In genomic region chr17:44188757-44189403, GRCh38 we compare ENCODE assay signal across 2 cellular contexts.
TF ChIP-seq lines count a peak whose summit lies in the region.

No MANE protein-coding gene starts in this region.

TF ChIP-seq in K562, 482 proteins besides CTCF, POLR2A, EP300 and RAD21:
- no peak for TF ChIP-seq HNRNPH1 (optimal IDR thresholded peaks at IDR 0.05; ENCODE audit: low read depth, low read length)
- TF ChIP-seq PRDM10 (IDR thresholded peaks at IDR 0.05; ENCODE audit: partially characterized antibody) = peak; percentile 53
- no peak for TF ChIP-seq GATAD2B (IDR thresholded peaks at IDR 0.05; ENCODE audit: borderline replicate concordance)
- TF ChIP-seq RBFOX2 (IDR thresholded peaks at IDR 0.05; ENCODE audit: low read depth, low read length) = 0 out of 2 replicates have a peak, but pooled peaks have one; percentile 47
- TF ChIP-seq ZNF121 (CRISPR knock-in tag; conservative IDR thresholded peaks at IDR 0.05) = no peak

TF ChIP-seq in neural cell, 6 proteins besides CTCF, POLR2A, EP300 and RAD21:
- TF ChIP-seq POLR2AphosphoS5 (IDR thresholded peaks at IDR 0.05) (no peak), REST (IDR thresholded peaks at IDR 0.05; ENCODE audit: borderline replicate concordance) (no peak), SMC3 (conservative IDR thresholded peaks at IDR 0.05; ENCODE audit: poor library complexity) (no peak), TAF1 (IDR thresholded peaks at IDR 0.05; ENCODE audit: low read depth) (no peak), MXI1 (conservative IDR thresholded peaks at IDR 0.05; ENCODE audit: poor library complexity, severe bottlenecking) (no peak), EZH2 (IDR thresholded peaks at IDR 0.05; ENCODE audit: borderline replicate concordance, insufficient read depth, low read length, poor library complexity, severe bottlenecking) (no peak)
